ENCODE assay signal across 1 cellular context in genomic region chr3:14172480-14172879, GRCh38.
A peak's percentile ranks its signal among the peaks of the same experiment; 100 is the strongest.
TF ChIP-seq lines count a peak whose summit lies in the region.

No MANE protein-coding gene starts in this region.

TF ChIP-seq in K562, 482 proteins besides CTCF, POLR2A, EP300 and RAD21:
- no peak for TF ChIP-seq KAT7 (CRISPR knock-in tag; IDR thresholded peaks at IDR 0.05; ENCODE audit: borderline replicate concordance)
- no peak for TF ChIP-seq EWSR1 (IDR thresholded peaks at IDR 0.05; ENCODE audit: borderline replicate concordance, low read depth, partially characterized antibody)
- no peak for TF ChIP-seq KLF6 (CRISPR knock-in tag; IDR thresholded peaks at IDR 0.05; ENCODE audit: borderline replicate concordance)
- no peak for TF ChIP-seq ZNF23 (CRISPR knock-in tag; IDR thresholded peaks at IDR 0.05)
- TF ChIP-seq HMG20B (CRISPR knock-in tag; IDR thresholded peaks at IDR 0.05) = no peak
- TF ChIP-seq PKNOX1 (IDR thresholded peaks at IDR 0.05) = peak; percentile 65
- peak; percentile 67 for TF ChIP-seq MEIS2 (IDR thresholded peaks at IDR 0.05; ENCODE audit: partially characterized antibody)
- TF ChIP-seq SRSF1 (IDR thresholded peaks at IDR 0.05; ENCODE audit: low read depth, low read length) = no peak
- no peak for TF ChIP-seq ZBTB26 (CRISPR knock-in tag; IDR thresholded peaks at IDR 0.05)
- TF ChIP-seq SMAD1 (IDR thresholded peaks at IDR 0.05; ENCODE audit: low read depth, low read length, partially characterized antibody) = no peak
